1 cellular context compared by ENCODE assay signal in genomic region chr1:168112673-168113305, GRCh38.
TF ChIP-seq lines count a peak whose summit lies in the region.

No MANE protein-coding gene starts in this region.

TF ChIP-seq in HEK293, 187 proteins besides CTCF, POLR2A, EP300 and RAD21 (continued from another document):
- TF ChIP-seq ZNF274 (IDR thresholded peaks at IDR 0.05; ENCODE audit: low read length) (no peak), ZNF274 (tag by site-specific recombination; IDR thresholded peaks at IDR 0.05; ENCODE audit: borderline replicate concordance) (no peak), TRIM28 (IDR thresholded peaks at IDR 0.05; ENCODE audit: borderline replicate concordance, low read length) (peak; percentile 57; the same call in 1 of the 2 replicates), ZNF280C (tag by site-specific recombination; IDR thresholded peaks at IDR 0.05) (no peak), ZNF792 (tag by site-specific recombination; IDR thresholded peaks at IDR 0.05) (no peak), ZNF248 (tag by site-specific recombination; IDR thresholded peaks at IDR 0.05) (no peak), ZNF398 (tag by site-specific recombination; IDR thresholded peaks at IDR 0.05) (no peak), ZNF354C (tag by site-specific recombination; IDR thresholded peaks at IDR 0.05; ENCODE audit: borderline replicate concordance, low read depth) (no peak), ZNF133 (tag by site-specific recombination; IDR thresholded peaks at IDR 0.05) (no peak), ZNF221 (tag by site-specific recombination; IDR thresholded peaks at IDR 0.05; ENCODE audit: borderline replicate concordance) (no peak), ZSCAN18 (tag by site-specific recombination; IDR thresholded peaks at IDR 0.05) (no peak), ZNF24 (tag by site-specific recombination; IDR thresholded peaks at IDR 0.05) (no peak), ZBTB20 (tag by site-specific recombination; IDR thresholded peaks at IDR 0.05) (peak; percentile 38; the same call in 1 of the 2 replicates), ZNF571 (tag by site-specific recombination; IDR thresholded peaks at IDR 0.05) (no peak), ZNF121 (tag by site-specific recombination; IDR thresholded peaks at IDR 0.05) (no peak), SALL2 (tag by site-specific recombination; IDR thresholded peaks at IDR 0.05; ENCODE audit: borderline replicate concordance) (no peak), ZFP41 (tag by site-specific recombination; IDR thresholded peaks at IDR 0.05; ENCODE audit: borderline replicate concordance) (no peak), ZNF157 (tag by site-specific recombination; IDR thresholded peaks at IDR 0.05) (no peak), ZNF621 (tag by site-specific recombination; IDR thresholded peaks at IDR 0.05) (no peak), TCF7L2 (IDR thresholded peaks at IDR 0.05; ENCODE audit: borderline replicate concordance, low read depth, low read length) (no peak), HOXD13 (CRISPR knock-in tag; IDR thresholded peaks at IDR 0.05; ENCODE audit: borderline replicate concordance) (no peak), ZNF513 (tag by site-specific recombination; IDR thresholded peaks at IDR 0.05) (no peak), ZSCAN5A (tag by site-specific recombination; IDR thresholded peaks at IDR 0.05) (no peak), ZBTB7A (tag by site-specific recombination; IDR thresholded peaks at IDR 0.05; ENCODE audit: low read depth) (no peak), KLF10 (tag by site-specific recombination; IDR thresholded peaks at IDR 0.05) (peak; percentile 59; the same call in 1 of the 2 replicates), ZNF530 (tag by site-specific recombination; IDR thresholded peaks at IDR 0.05; ENCODE audit: low read depth) (no peak), ZBTB44 (tag by site-specific recombination; IDR thresholded peaks at IDR 0.05) (0 out of 2 replicates have a peak, but pooled peaks have one; percentile 31), ZNF580 (tag by site-specific recombination; IDR thresholded peaks at IDR 0.05) (no peak), KLF17 (tag by site-specific recombination; IDR thresholded peaks at IDR 0.05) (no peak), ZNF132 (tag by site-specific recombination; IDR thresholded peaks at IDR 0.05; ENCODE audit: borderline replicate concordance) (no peak), ZNF529 (tag by site-specific recombination; IDR thresholded peaks at IDR 0.05; ENCODE audit: insufficient replicate concordance) (no peak), YY2 (tag by site-specific recombination; IDR thresholded peaks at IDR 0.05) (no peak), YY1 (tag by site-specific recombination; IDR thresholded peaks at IDR 0.05) (no peak), ZNF549 (tag by site-specific recombination; IDR thresholded peaks at IDR 0.05) (no peak), ZFP37 (tag by site-specific recombination; IDR thresholded peaks at IDR 0.05) (no peak), ZSCAN23 (tag by site-specific recombination; IDR thresholded peaks at IDR 0.05) (no peak), ZNF660 (tag by site-specific recombination; IDR thresholded peaks at IDR 0.05) (peak; percentile 96), ZNF560 (tag by site-specific recombination; IDR thresholded peaks at IDR 0.05; ENCODE audit: borderline replicate concordance) (no peak), ZFHX2 (tag by site-specific recombination; conservative IDR thresholded peaks at IDR 0.05) (no peak)
